In genomic region chr16:8964462-8964861, GRCh38 we compare ENCODE assay signal across 7 cellular contexts. TPM values are rescaled to one million over a fixed set of nuclear protein-coding genes. Genes with fewer than 3 reads are reported as not detected.
DNase-seq lines count a peak whose midpoint lies in the region; ATAC-seq and TF ChIP-seq lines count a peak whose summit lies in the region.

No MANE protein-coding gene starts in this region.

- H3K27me3 ChIP-seq in stomach = no peaks in the 10 kb centered on the region

- H3K4me3 ChIP-seq in iPS-18c (ENCODE audit: insufficient read depth, low read depth, low read length) (peak overlapping the region; percentile 57; the same call in 1 of the 2 replicates), stomach (peak overlapping the region; percentile 53 to 63 (median 58))

- no peaks in the 10 kb centered on the region for H3K36me3 ChIP-seq in stomach

- peak; percentile 2 for ATAC-seq in HG02571 (IDR thresholded peaks at IDR 0.05; ENCODE audit: unreplicated experiment)

- peaks cover 20% of the 10 kb centered on the region for H3K27me3 Mint-ChIP-seq in activated T-helper 1 cell treated with anti-CD3 and anti-CD28 coated beads, Interleukin-12 subunit alpha, Interleukin-12 subunit beta, Interleukin-2, Interleukin-4 antibody, amounts not matched to agents 30 ng/mL and 10 ng/mL and 1 ng/mL, durations not matched to agents 14 hours and 24 hours and 36 hours (ENCODE audit: insufficient read depth)

- H3K4me1 ChIP-seq in stomach = peaks cover 30 to 39% (median 35%) of the 10 kb centered on the region in 4 donors

- peaks cover 36% of the 10 kb centered on the region for H3K4me1 Mint-ChIP-seq in activated T-helper 1 cell treated with anti-CD3 and anti-CD28 coated beads, Interleukin-12 subunit alpha, Interleukin-12 subunit beta, Interleukin-2, Interleukin-4 antibody, amounts not matched to agents 30 ng/mL and 10 ng/mL and 1 ng/mL, durations not matched to agents 14 hours and 24 hours and 36 hours (ENCODE audit: low read depth)

- H3K27ac Mint-ChIP-seq in activated T-helper 1 cell treated with anti-CD3 and anti-CD28 coated beads, Interleukin-12 subunit alpha, Interleukin-12 subunit beta, Interleukin-2, Interleukin-4 antibody, amounts not matched to agents 30 ng/mL and 10 ng/mL and 1 ng/mL, durations not matched to agents 14 hours and 24 hours and 36 hours = peak overlapping the region; percentile 58

- DNase-seq in activated T-helper 1 cell treated with anti-CD3 and anti-CD28 coated beads, Interleukin-12 subunit alpha, Interleukin-12 subunit beta, Interleukin-2, Interleukin-4 antibody, amounts not matched to agents 30 ng/mL and 10 ng/mL and 1 ng/mL, durations not matched to agents 14 hours and 24 hours and 36 hours (ENCODE audit: low spot score) = no peak
- DNase-seq in stomach (no peak), HCEC 1CT (no peak), nucleus accumbens (lab: John Stamatoyannopoulos, UW) (no peak)
- no peak for DNase-seq in activated CD4-positive, CD25-positive, alpha-beta regulatory T cell (lab: John Stamatoyannopoulos, UW)

- H3K4me3 Mint-ChIP-seq in activated T-helper 1 cell treated with anti-CD3 and anti-CD28 coated beads, Interleukin-12 subunit alpha, Interleukin-12 subunit beta, Interleukin-2, Interleukin-4 antibody, amounts not matched to agents 30 ng/mL and 10 ng/mL and 1 ng/mL, durations not matched to agents 14 hours and 24 hours and 36 hours = peak overlapping the region; percentile 73

- no peaks in the 10 kb centered on the region for H3K9me3 ChIP-seq in iPS-18c (ENCODE audit: control insufficient read depth, insufficient read depth, low read length)
- no peaks in the 10 kb centered on the region for H3K9me3 ChIP-seq in stomach

- intact Hi-C loops in activated T-helper 1 cell treated with anti-CD3 and anti-CD28 coated beads, Interleukin-12 subunit alpha, Interleukin-12 subunit beta, Interleukin-2, Interleukin-4 antibody, amounts not matched to agents 30 ng/mL and 10 ng/mL and 1 ng/mL, durations not matched to agents 14 hours and 24 hours and 36 hours (cut with micrococcal nuclease) = loop anchor here (1.0 to 5.0 kb wide), 3 partner anchors 83 to 163 kb away; partner anchors contain the start of gene HAPSTR1
- intact Hi-C loops in stomach (cut with DNase I; ENCODE audit: low total_unique reads) = no loop called here

- H3K36me3 Mint-ChIP-seq in activated T-helper 1 cell treated with anti-CD3 and anti-CD28 coated beads, Interleukin-12 subunit alpha, Interleukin-12 subunit beta, Interleukin-2, Interleukin-4 antibody, amounts not matched to agents 30 ng/mL and 10 ng/mL and 1 ng/mL, durations not matched to agents 14 hours and 24 hours and 36 hours (ENCODE audit: low read depth) = peaks cover 9% of the 10 kb centered on the region

- no peaks in the 10 kb centered on the region for H3K9me3 Mint-ChIP-seq in activated T-helper 1 cell treated with anti-CD3 and anti-CD28 coated beads, Interleukin-12 subunit alpha, Interleukin-12 subunit beta, Interleukin-2, Interleukin-4 antibody, amounts not matched to agents 30 ng/mL and 10 ng/mL and 1 ng/mL, durations not matched to agents 14 hours and 24 hours and 36 hours

- no peak for TF ChIP-seq EP300 in stomach (IDR thresholded peaks at IDR 0.05)

- 48 to 56% (median 51%) methylated on average over 6 of the region's 6 CpGs for WGBS in stomach, 5 donors

- peak overlapping the region; percentile 84 to 92 (median 86) for H3K27ac ChIP-seq in stomach

- TF ChIP-seq POLR2A in stomach (IDR thresholded peaks at IDR 0.05) = no peak

- no peak for TF ChIP-seq CTCF in stomach (IDR thresholded peaks at IDR 0.05)

RNA-seq across cellular contexts. Expression of gene USP7, which starts 0.8 kb away (rescaled TPM):
- 184 and 188 TPM in 2 replicates for total RNA-seq in activated T-helper 1 cell treated with anti-CD3 and anti-CD28 coated beads, Interleukin-12 subunit alpha, Interleukin-12 subunit beta, Interleukin-2, Interleukin-4 antibody, amounts not matched to agents 30 ng/mL and 10 ng/mL and 1 ng/mL, durations not matched to agents 14 hours and 24 hours and 36 hours
- 100 to 1,000 TPM in 2 of 5 donors, 10 to 100 TPM in 3; 29.2 to 171 (median 94.0) TPM for total RNA-seq in stomach
- polyA plus RNA-seq in stomach = 10 to 100 TPM; 19.3 to 28.3 (median 22.5) TPM
